In the genomic region with DNA sequence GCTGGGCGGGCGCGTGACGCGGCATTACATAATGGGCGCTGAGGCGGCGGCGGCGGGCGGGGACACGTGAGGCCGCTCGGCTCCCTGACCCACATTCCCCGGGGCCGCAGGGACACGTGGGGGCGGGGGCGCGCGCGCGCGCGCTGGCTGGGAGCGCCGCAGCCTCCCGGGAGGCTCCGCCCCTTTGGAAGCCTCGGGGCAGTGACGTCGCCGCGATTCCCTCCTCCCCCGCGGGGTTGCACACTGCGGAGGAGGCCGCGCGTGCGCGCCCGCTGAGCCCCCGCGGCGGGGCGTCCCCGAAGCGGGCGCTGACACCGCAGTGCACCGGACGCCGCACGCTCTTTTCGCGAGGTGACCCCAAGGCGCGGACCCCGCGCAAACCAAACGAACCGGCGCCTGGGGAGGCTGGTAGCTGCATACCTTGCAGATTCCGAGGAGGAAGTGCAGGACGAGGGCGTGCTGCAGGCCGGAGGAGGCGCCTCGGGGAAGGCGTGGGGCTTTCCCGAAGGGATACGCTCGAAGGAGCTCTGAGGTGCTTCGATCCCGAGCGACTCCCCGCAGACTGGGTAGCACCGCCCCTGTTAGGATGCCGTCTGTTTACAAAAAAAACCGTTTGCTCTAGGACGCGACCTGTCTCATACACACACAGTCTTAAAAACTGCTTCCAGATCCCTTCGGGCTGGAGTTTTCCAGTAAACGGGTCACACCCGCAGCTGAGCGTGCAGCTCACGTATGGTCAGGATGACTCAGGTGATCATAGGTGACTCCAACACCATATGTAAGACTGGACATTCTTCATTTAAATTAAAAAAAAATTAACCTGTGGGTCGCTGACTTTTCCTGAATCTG, we compare ENCODE assay signal across 8 cellular contexts. TPM values are rescaled to one million over a fixed set of nuclear protein-coding genes. Genes with fewer than 3 reads are reported as not detected.
DNase-seq lines count a peak whose midpoint lies in the region; ATAC-seq and TF ChIP-seq lines count a peak whose summit lies in the region.

No MANE protein-coding gene starts in this region.

- no peaks in the 10 kb centered on the region for H4K20me1 ChIP-seq in OCI-LY1 (ENCODE audit: insufficient read depth, low read length)

- H3K36me3 ChIP-seq in OCI-LY1 (ENCODE audit: insufficient read depth, low read length) (no peaks in the 10 kb centered on the region; the same call in 1 of the 2 replicates), mucosa of descending colon (ENCODE audit: low read depth) (peaks cover 4% of the 10 kb centered on the region)

- H3K79me2 ChIP-seq in OCI-LY1 (ENCODE audit: insufficient read depth, low read length), result no peaks in the 10 kb centered on the region

- peak; percentile 80 for DNase-seq in DMS153 (lab: John Stamatoyannopoulos, UW)
- DNase-seq in HuH-7.5 (ENCODE audit: low spot score), result peak; percentile 98
- peak; percentile 98 for DNase-seq in activated T-cell treated with anti-CD3 and anti-CD28 coated beads for 24 hours (ENCODE audit: low read depth)
- DNase-seq in epithelial cell of esophagus (ENCODE audit: low read depth), result peak; percentile 95
- DNase-seq in mucosa of descending colon, result peak; percentile 98 to 99 (median 99)
- DNase-seq in stimulated activated CD8-positive, alpha-beta memory T cell treated with anti-CD3 and anti-CD28 coated beads, Interleukin-4, amount 100 ng/mL, for 1 hour (ENCODE audit: low read depth in 2 of 2, low spot score in 1 of 2), result peak; percentile 94 to 96

- intact Hi-C loops in mucosa of descending colon (cut with DNase I, micrococcal nuclease), result no loop called here

- H3K4me1 ChIP-seq in OCI-LY1 (ENCODE audit: insufficient read depth, low read length, severe bottlenecking) (peaks cover 25% of the 10 kb centered on the region), mucosa of descending colon (ENCODE audit: low read depth) (peaks cover 23% of the 10 kb centered on the region)

- peak overlapping the region; percentile 69 for H3K4me3 ChIP-seq in OCI-LY1 (ENCODE audit: low read depth, low read length, poor library complexity, severe bottlenecking)
- H3K4me3 ChIP-seq in epithelial cell of esophagus (ENCODE audit: low read length), result peak overlapping the region; percentile 62
- H3K4me3 ChIP-seq in mucosa of descending colon, result peak overlapping the region; percentile 54

- H2AFZ ChIP-seq in OCI-LY1 (ENCODE audit: low read length), result no peak overlapping the region

- no peaks in the 10 kb centered on the region for H3K9me2 ChIP-seq in OCI-LY1 (ENCODE audit: low read depth, low read length)

- TF ChIP-seq CTCF in OCI-LY1 (IDR thresholded peaks at IDR 0.05; ENCODE audit: low read length), result no peak
- TF ChIP-seq CTCF in epithelial cell of esophagus (IDR thresholded peaks at IDR 0.05; ENCODE audit: insufficient read depth, low read depth, low read length, missing control alignments), result no peak
- TF ChIP-seq CTCF in mucosa of descending colon (IDR thresholded peaks at IDR 0.05), result no peak

- peaks cover 10% of the 10 kb centered on the region for H3F3A ChIP-seq in OCI-LY1 (ENCODE audit: insufficient read depth, low read length)

- H3K4me2 ChIP-seq in OCI-LY1 (ENCODE audit: low read length), result peak overlapping the region; percentile 87

- H3K27me3 ChIP-seq in OCI-LY1 (ENCODE audit: insufficient read depth, low read length), result no peaks in the 10 kb centered on the region

- ATAC-seq in GM21529 (IDR thresholded peaks at IDR 0.05; ENCODE audit: unreplicated experiment) (peak; percentile 76), mucosa of descending colon (peak; percentile 94)

- peak overlapping the region; percentile 70 for H3K9ac ChIP-seq in OCI-LY1 (ENCODE audit: low read length)

- H3K27ac ChIP-seq in OCI-LY1 (ENCODE audit: low read depth, low read length, poor library complexity, severe bottlenecking), result no peak overlapping the region

- H3K9me3 ChIP-seq in OCI-LY1 (ENCODE audit: low read length) (no peaks in the 10 kb centered on the region), mucosa of descending colon (no peaks in the 10 kb centered on the region)

RNA-seq across cellular contexts. Expression of a gene that starts 1.0 kb away (rescaled TPM):
- 10 to 100 TPM; 16.5 to 37.8 (median 28.5) TPM for total RNA-seq in mucosa of descending colon

RNA-seq across cellular contexts. Expression of a gene that starts 29.2 kb away (rescaled TPM):
- total RNA-seq in mucosa of descending colon, result 1,000 to 10,000 TPM; 1,277 to 1,409 (median 1,319) TPM

RNA-seq across cellular contexts. Expression of a gene that starts 29.3 kb away (rescaled TPM):
- total RNA-seq in mucosa of descending colon, result 10 to 100 TPM in 1 of 3 donors, 1 to 10 TPM in 2; 3.5 to 15.0 (median 5.3) TPM
